19 cellular contexts compared by ENCODE assay signal in the genomic region with DNA sequence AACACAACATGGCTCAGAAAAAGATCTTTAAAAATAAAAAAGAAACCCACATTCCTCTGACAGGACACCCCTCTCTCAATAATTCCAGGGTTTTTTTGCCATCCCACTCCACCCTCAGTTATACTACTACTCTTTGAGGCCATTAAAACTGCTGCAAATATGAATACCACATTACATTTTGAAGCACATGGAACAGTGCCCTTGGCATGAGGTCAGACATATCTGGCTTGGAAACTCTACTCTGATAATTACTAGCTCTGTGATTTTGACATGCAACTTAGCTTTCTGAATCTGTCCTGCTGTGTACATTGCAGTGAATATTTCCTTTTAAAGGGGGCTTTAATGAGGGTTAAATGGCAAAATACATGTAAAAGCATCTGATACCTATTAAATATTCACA. TPM values are rescaled to one million over a fixed set of nuclear protein-coding genes. Genes with fewer than 3 reads are reported as not detected.
A peak's percentile ranks its signal among the peaks of the same experiment; 100 is the strongest.
DNase-seq lines count a peak whose midpoint lies in the region; ATAC-seq, FAIRE-seq and TF ChIP-seq lines count a peak whose summit lies in the region.
"Had no signal": no experiment of that assay in that cellular context is flagged by ENCODE, and none has a peak within 500 bp of the region (broad histone marks: within the 10 kb centered on the region; RNA-seq: fewer than 3 reads in every experiment).

No MANE protein-coding gene starts in this region.

- POLR2A ChIA-PET in CD8-positive, alpha-beta T cell (lab: Charles Lee) = no interaction called here

- intact Hi-C loops in heart right ventricle (cut with DNase I) = loop anchor here in 2 of 10 donors (5.0 kb wide), 2 partner anchors 37 to 48 kb away; no protein-coding TSS in a partner anchor
- intact Hi-C loops in sigmoid colon (cut with DNase I) = loop anchor here (5.0 kb wide), 1 partner anchor 37 kb away; no protein-coding TSS in a partner anchor
- intact Hi-C loops in CD8-positive, alpha-beta T cell (cut with DNase I, micrococcal nuclease) = no loop called here

- H3K4me3 ChIP-seq in cardiac fibroblast (replicated peaks in 1 of 2; ENCODE audit: low read depth in 2 of 2, low read length in 2 of 2) = no peak overlapping the region
- no peak overlapping the region for H3K4me3 ChIP-seq in heart right ventricle
- H3K4me3 ChIP-seq in sigmoid colon = no peak overlapping the region
- H3K4me3 ChIP-seq in small intestine (ENCODE audit: low read depth in 1 of 2, low read length in 2 of 2) = no peak overlapping the region
- no peak overlapping the region for H3K4me3 ChIP-seq in CD8-positive, alpha-beta T cell (ENCODE audit: low read depth, low read length)
- H3K4me3 ChIP-seq: neural progenitor cell had no signal

- peaks cover 16% of the 10 kb centered on the region for H3K27me3 Mint-ChIP-seq in CD8-positive, alpha-beta T cell (ENCODE audit: low read depth)

- no peaks in the 10 kb centered on the region for H3K9me3 Mint-ChIP-seq in CD8-positive, alpha-beta T cell
- H3K9me3 Mint-ChIP-seq: HFFc6 had no signal

- TF ChIP-seq EP300 in sigmoid colon (IDR thresholded peaks at IDR 0.05) = no peak

- no peaks in the 10 kb centered on the region for H3K27me3 ChIP-seq in heart right ventricle
- H3K27me3 ChIP-seq in sigmoid colon = no peaks in the 10 kb centered on the region
- H3K27me3 ChIP-seq in small intestine (ENCODE audit: control insufficient read depth in 2 of 2, insufficient read depth in 2 of 2, low read length in 2 of 2) = peaks cover 0 to 2% of the 10 kb centered on the region in 2 donors
- no peaks in the 10 kb centered on the region for H3K27me3 ChIP-seq in foreskin keratinocyte
- H3K27me3 ChIP-seq in CD8-positive, alpha-beta T cell (ENCODE audit: insufficient read depth, low read length) = no peaks in the 10 kb centered on the region
- H3K27me3 ChIP-seq: neural progenitor cell had no signal

- H3K27ac ChIP-seq in heart right ventricle (peak overlapping the region; percentile 62 to 86 (median 77)), sigmoid colon (peak overlapping the region; percentile 65 to 82 (median 78)), small intestine (ENCODE audit: low read depth in 1 of 2, low read length in 1 of 2) (no peak overlapping the region), foreskin keratinocyte (no peak overlapping the region)
- H3K27ac ChIP-seq in CD8-positive, alpha-beta T cell (ENCODE audit: low read depth, low read length) = no peak overlapping the region
- H3K27ac ChIP-seq: neural progenitor cell had no signal

- no peak overlapping the region for H3K27ac Mint-ChIP-seq in CD8-positive, alpha-beta T cell
- H3K27ac Mint-ChIP-seq: HFFc6, neural progenitor cell had no signal

- no peak for FAIRE-seq in small intestine (lab: Jason Lieb, UNC)

- no peaks in the 10 kb centered on the region for H3K4me1 Mint-ChIP-seq in CD8-positive, alpha-beta T cell (ENCODE audit: low read depth)

- no peak for TF ChIP-seq CTCF in cardiac fibroblast (IDR thresholded peaks at IDR 0.05; ENCODE audit: low read depth, low read length)
- no peak for TF ChIP-seq CTCF in heart right ventricle (IDR thresholded peaks at IDR 0.05)
- no peak for TF ChIP-seq CTCF in sigmoid colon (IDR thresholded peaks at IDR 0.05)
- no peak for TF ChIP-seq CTCF in foreskin keratinocyte (conservative IDR thresholded peaks at IDR 0.05)
- no peak for TF ChIP-seq CTCF in CD8-positive, alpha-beta T cell (IDR thresholded peaks at IDR 0.05)

- H3K36me3 Mint-ChIP-seq in CD8-positive, alpha-beta T cell = no peaks in the 10 kb centered on the region
- H3K36me3 Mint-ChIP-seq: neural progenitor cell had no signal

- no peak overlapping the region for H3K4me3 Mint-ChIP-seq in CD8-positive, alpha-beta T cell
- H3K4me3 Mint-ChIP-seq: HFFc6, neural progenitor cell had no signal

- TF ChIP-seq POLR2A in sigmoid colon (IDR thresholded peaks at IDR 0.05) = no peak

- H3K4me1 ChIP-seq in heart right ventricle (peaks cover 18 to 85% (median 60%) of the 10 kb centered on the region in 9 donors), sigmoid colon (peaks cover 0 to 75% (median 69%) of the 10 kb centered on the region in 4 donors), small intestine (ENCODE audit: control insufficient read depth in 2 of 2, insufficient read depth in 1 of 2, low read depth in 1 of 2, low read length in 1 of 2) (no peaks in the 10 kb centered on the region), foreskin keratinocyte (peaks cover 15% of the 10 kb centered on the region)
- H3K4me1 ChIP-seq in CD8-positive, alpha-beta T cell (ENCODE audit: insufficient read depth, low read length) = no peaks in the 10 kb centered on the region
- H3K4me1 ChIP-seq: neural progenitor cell had no signal

- peak in 4 of 8 donors; percentile 25 to 54 (median 44) for ATAC-seq in heart right ventricle
- no peak for ATAC-seq in GM19397 (IDR thresholded peaks at IDR 0.05; ENCODE audit: unreplicated experiment)
- no peak for ATAC-seq in foreskin keratinocyte
- ATAC-seq in CD8-positive, alpha-beta T cell = no peak
- ATAC-seq: esophagus mucosa had no signal

- peak; percentile 40 for DNase-seq in EH (ENCODE audit: low read depth)
- DNase-seq in cardiac fibroblast (ENCODE audit: low read depth in 2 of 2) = peak; percentile 49 to 75
- DNase-seq in heart right ventricle = peak in 1 of 2 donors; percentile 24
- no peak for DNase-seq in sigmoid colon
- DNase-seq in small intestine = no peak
- no peak for DNase-seq in foreskin keratinocyte
- no peak for DNase-seq in CD8-positive, alpha-beta T cell
- DNase-seq: activated CD4-positive, alpha-beta T cell treated with anti-CD3 and anti-CD28 coated beads for 1 hour; Caco-2; HFFc6; Kasumi-1; mesenchymal stem cell; NCI-H1436; SHP77 treated with DMSO at 0.1 percent for 48 hours; stimulated activated CD4-positive, alpha-beta T cell treated with anti-CD3 and anti-CD28 coated beads, Interleukin-4, amount 100 ng/mL, for 4 hours had no signal

- CTCF ChIA-PET in CD8-positive, alpha-beta T cell (lab: Charles Lee) = no interaction called here

- H3K36me3 ChIP-seq in heart right ventricle (no peaks in the 10 kb centered on the region), sigmoid colon (no peaks in the 10 kb centered on the region), small intestine (ENCODE audit: control insufficient read depth in 2 of 2, insufficient read depth in 2 of 2, low read length in 2 of 2) (no peaks in the 10 kb centered on the region)
- no peaks in the 10 kb centered on the region for H3K36me3 ChIP-seq in CD8-positive, alpha-beta T cell (ENCODE audit: insufficient read depth, low read length)
- H3K36me3 ChIP-seq: neural progenitor cell had no signal

- H3K9me3 ChIP-seq in heart right ventricle (peaks cover 0 to 5% (median 0%) of the 10 kb centered on the region in 11 donors), sigmoid colon (no peaks in the 10 kb centered on the region), small intestine (ENCODE audit: control insufficient read depth, low read depth) (no peaks in the 10 kb centered on the region)
- no peaks in the 10 kb centered on the region for H3K9me3 ChIP-seq in CD8-positive, alpha-beta T cell (ENCODE audit: low read length)
- H3K9me3 ChIP-seq: Caco-2 had no signal

RNA-seq across cellular contexts. Expression of gene SLC16A12, which starts 55.3 kb away (rescaled TPM):
- total RNA-seq in heart right ventricle = 1 to 10 TPM; 1.8 to 3.6 (median 2.8) TPM
- polyA plus RNA-seq in heart right ventricle = 1 to 10 TPM; 1.9 to 2.3 TPM
- 1 to 10 TPM; 1.1 to 3.9 (median 2.2) TPM for total RNA-seq in sigmoid colon
- under 1 TPM in 2 of 3 donors, not detected in 1; 0.13 to 0.23 TPM for polyA plus RNA-seq in sigmoid colon
- polyA plus RNA-seq in small intestine = under 1 TPM in 1 of 3 donors, not detected in 2; 0.21 TPM
- total RNA-seq in foreskin keratinocyte = 0.17 and 0.18 TPM in 2 replicates
- 0.04 and 0.07 TPM in 2 replicates for polyA plus RNA-seq in foreskin keratinocyte
- not detected for total RNA-seq in CD8-positive, alpha-beta T cell
- total RNA-seq: Caco-2, G401, HFFc6 had no signal

Comparison
In these comparisons a context has a peak if more than half of its experiments do, and no peak if none do; other contexts are left out.
1. DNase-seq: peak in EH (single experiment) and cardiac fibroblast (2 of 2); none in sigmoid colon (single experiment), small intestine (single experiment), foreskin keratinocyte (0 of 2) and CD8-positive, alpha-beta T cell (0 of 7).
2. H3K27ac ChIP-seq: peak in heart right ventricle (10 of 10) and sigmoid colon (4 of 4); none in small intestine (0 of 2), foreskin keratinocyte (single experiment) and CD8-positive, alpha-beta T cell (single experiment).